20 cellular contexts compared by ENCODE assay signal in the genomic region with DNA sequence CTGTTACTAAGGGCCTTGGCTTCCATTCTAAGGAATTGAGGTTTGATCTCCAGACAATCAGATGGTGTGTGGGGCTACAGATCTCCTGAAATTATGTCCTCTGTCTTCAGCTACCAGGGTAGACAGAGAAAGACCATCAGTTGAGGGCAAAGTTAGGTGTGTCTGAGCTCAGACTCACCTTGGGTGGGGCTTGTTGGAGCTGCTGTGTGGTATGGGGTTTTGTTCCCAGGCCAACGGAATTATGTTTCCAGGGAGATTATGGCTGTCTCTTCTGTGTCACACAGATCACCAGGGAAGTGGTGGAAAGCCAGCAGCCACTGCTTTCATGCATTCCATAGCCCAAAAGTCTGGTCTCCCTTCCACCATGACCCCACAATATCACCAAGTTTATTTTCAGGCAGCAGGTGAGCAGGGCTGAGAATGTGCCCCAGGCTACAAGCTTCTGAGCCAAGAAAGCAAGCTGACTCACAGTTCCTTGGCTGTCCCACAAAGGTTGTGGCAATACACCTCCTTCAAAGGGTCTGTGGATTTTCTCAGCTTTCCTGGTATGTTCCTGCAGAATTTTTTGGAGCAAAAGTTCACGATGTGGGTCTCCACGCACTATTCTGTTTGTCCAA.
"Had no signal": no experiment of that assay in that cellular context is flagged by ENCODE, and none has a peak within 500 bp of the region (broad histone marks: within the 10 kb centered on the region; RNA-seq: fewer than 3 reads in every experiment).

No MANE protein-coding gene starts in this region.

- H3K36me3 ChIP-seq: gastrocnemius medialis, heart left ventricle, lower lobe of right lung, neural progenitor cell, ovary, upper lobe of left lung had no signal

- H3K27ac ChIP-seq: body of pancreas, gastrocnemius medialis, heart left ventricle, lower lobe of right lung, neural progenitor cell, ovary, upper lobe of left lung, VCaP had no signal

- H3K9me3 ChIP-seq: gastrocnemius medialis, ovary had no signal

- H3K27me3 ChIP-seq: body of pancreas, gastrocnemius medialis, heart left ventricle, neural progenitor cell, ovary, upper lobe of left lung had no signal

- H3K4me3 ChIP-seq: body of pancreas, gastrocnemius medialis, heart left ventricle, lower lobe of right lung, neural progenitor cell, ovary, upper lobe of left lung had no signal

- ATAC-seq: body of pancreas, gastrocnemius medialis, heart left ventricle, left colon, lower lobe of right lung, sciatic nerve had no signal

- DNase-seq: activated CD4-positive, alpha-beta memory T cell treated with anti-CD3 and anti-CD28 coated beads for 36 hours; activated effector memory CD4-positive, alpha-beta T cell treated with anti-CD3 and anti-CD28 coated beads, Interleukin-2, amount 50 U/mL, for 16 hours; activated T-cell treated with anti-CD3 and anti-CD28 coated beads, Interleukin-2, amount 50 U/mL, for 48 hours; body of pancreas; central memory CD4-positive, alpha-beta T cell; cortex of kidney; effector CD4-positive, alpha-beta T cell; gastrocnemius medialis; heart left ventricle; immature natural killer cell; left colon; lower lobe of right lung; midbrain; ovary; T-helper 1 cell; T1000; upper lobe of left lung had no signal
